Comparison of ENCODE assay signal across 30 cellular contexts in the genomic region with DNA sequence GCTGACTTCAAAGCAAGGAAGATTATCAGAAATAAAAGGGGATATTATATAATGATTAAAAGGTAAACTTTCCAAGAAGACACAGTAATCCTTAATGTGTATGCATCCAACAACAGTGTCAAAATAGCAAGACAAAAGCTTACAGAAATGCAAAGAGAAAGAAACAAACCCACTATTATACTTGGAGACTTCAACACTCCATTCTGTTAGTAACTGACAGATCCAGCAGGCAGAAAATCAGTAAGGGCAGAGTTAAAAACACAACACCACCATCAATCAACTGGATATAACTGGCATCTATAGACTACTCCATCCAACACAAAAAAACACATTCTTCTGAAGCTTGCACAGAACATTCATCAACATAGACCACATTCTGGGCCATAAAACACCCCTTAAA.
"Had no signal": no experiment of that assay in that cellular context is flagged by ENCODE, and none has a peak within 500 bp of the region (broad histone marks: within the 10 kb centered on the region; RNA-seq: fewer than 3 reads in every experiment).

No MANE protein-coding gene starts in this region.

- H3K36me3 ChIP-seq: neural progenitor cell, ovary, right lobe of liver, sigmoid colon, suprapubic skin, tibial artery, transverse colon, upper lobe of left lung, vagina had no signal

- H3K36me3 Mint-ChIP-seq: neural progenitor cell had no signal

- H3K4me1 Mint-ChIP-seq: naive thymus-derived CD4-positive, alpha-beta T cell; natural killer cell; nephron; neural progenitor cell; stimulated activated memory B cell treated with anti-CD40 and anti-IgM and Interleukin-4, amounts not matched to agents 10 μg/mL and 1 μg/mL and 100 μg/mL, for 72 hours; stimulated activated naive CD8-positive, alpha-beta T cell treated with anti-CD3 and anti-CD28 coated beads, Interleukin-15, amount 100 ng/mL, for 72 hours had no signal

- H3K9ac ChIP-seq: neural progenitor cell, parathyroid adenoma had no signal

- H3K9me3 ChIP-seq: ovary, psoas muscle, right lobe of liver, suprapubic skin, testis, tibial artery, transverse colon, upper lobe of left lung, vagina had no signal

- DNase-seq: naive thymus-derived CD4-positive, alpha-beta T cell; natural killer cell; occipital lobe; ovary; psoas muscle; right cardiac atrium; right lobe of liver; sigmoid colon; small intestine; stimulated activated CD4-positive, alpha-beta T cell treated with anti-CD3 and anti-CD28 coated beads, Interleukin-15, amount 100 ng/mL, for 24 hours; stimulated activated CD4-positive, alpha-beta T cell treated with anti-CD3 and anti-CD28 coated beads, Interleukin-2, amount 100 ng/mL, for 24 hours; stimulated activated CD4-positive, alpha-beta T cell treated with anti-CD3 and anti-CD28 coated beads, Interleukin-2, amount 100 ng/mL, for 48 hours; stimulated activated CD4-positive, alpha-beta T cell treated with anti-CD3 and anti-CD28 coated beads, Interleukin-4, amount 100 ng/mL, for 4 hours; stimulated activated CD8-positive, alpha-beta memory T cell treated with anti-CD3 and anti-CD28 coated beads, Interleukin-4, amount 100 ng/mL, for 48 hours; stimulated activated naive CD4-positive, alpha-beta T cell; stimulated activated naive CD8-positive, alpha-beta T cell treated with anti-CD3 and anti-CD28 coated beads, Interleukin-15, amount 100 ng/mL, for 72 hours; stimulated activated naive CD8-positive, alpha-beta T cell treated with anti-CD3 and anti-CD28 coated beads, Interleukin-15, Interleukin-2, amounts not matched to agents 100 U/mL and 50 U/mL, for 24 hours; substantia nigra; testis; tibial artery; transverse colon; upper lobe of left lung had no signal

- H3K4me1 ChIP-seq: neural progenitor cell, parathyroid adenoma, psoas muscle, right lobe of liver, sigmoid colon, suprapubic skin, testis, tibial artery, transverse colon, upper lobe of left lung, vagina had no signal

- H3K4me3 Mint-ChIP-seq: naive thymus-derived CD4-positive, alpha-beta T cell; natural killer cell; nephron; neural progenitor cell; stimulated activated memory B cell treated with anti-CD40 and anti-IgM and Interleukin-4, amounts not matched to agents 10 μg/mL and 1 μg/mL and 100 μg/mL, for 72 hours; stimulated activated naive CD8-positive, alpha-beta T cell treated with anti-CD3 and anti-CD28 coated beads, Interleukin-15, amount 100 ng/mL, for 72 hours had no signal

- FAIRE-seq: small intestine, urothelium cell line had no signal

- H3K4me3 ChIP-seq: neural progenitor cell, ovary, psoas muscle, right lobe of liver, sigmoid colon, suprapubic skin, testis, tibial artery, transverse colon, upper lobe of left lung, vagina had no signal

- H3K27ac ChIP-seq: neural progenitor cell, ovary, parathyroid adenoma, psoas muscle, right lobe of liver, sigmoid colon, suprapubic skin, testis, tibial artery, transverse colon, upper lobe of left lung, vagina had no signal

- H3K27ac Mint-ChIP-seq: naive thymus-derived CD4-positive, alpha-beta T cell; natural killer cell; nephron; neural progenitor cell; progenitor cell of endocrine pancreas; stimulated activated memory B cell treated with anti-CD40 and anti-IgM and Interleukin-4, amounts not matched to agents 10 μg/mL and 1 μg/mL and 100 μg/mL, for 72 hours; stimulated activated naive CD8-positive, alpha-beta T cell treated with anti-CD3 and anti-CD28 coated beads, Interleukin-15, amount 100 ng/mL, for 72 hours had no signal

- H3K27me3 ChIP-seq: neural progenitor cell, ovary, right lobe of liver, sigmoid colon, suprapubic skin, testis, tibial artery, upper lobe of left lung, vagina had no signal
